Comparison of ENCODE assay signal across 24 cellular contexts in genomic region chrX:9638871-9639270, GRCh38.
DNase-seq lines count a peak whose midpoint lies in the region; ATAC-seq, FAIRE-seq and TF ChIP-seq lines count a peak whose summit lies in the region.
"Had no signal": no experiment of that assay in that cellular context is flagged by ENCODE, and none has a peak within 500 bp of the region (broad histone marks: within the 10 kb centered on the region; RNA-seq: fewer than 3 reads in every experiment).

No MANE protein-coding gene starts in this region.

- H2AFZ ChIP-seq in KMS-11 (ENCODE audit: low read depth) = no peak overlapping the region

- CTCF ChIA-PET in MCF 10A (lab: Yijun Ruan, JAX) = interaction anchor here (0.7 kb wide), 2 partner anchors 14 to 328 kb away, joined by 3 read pairs; no protein-coding TSS in a partner anchor

- peak; percentile 37 for ATAC-seq in stimulated activated naive CD8-positive, alpha-beta T cell treated with anti-CD3 and anti-CD28 coated beads, Interleukin-15, amount 100 ng/mL, for 72 hours
- no peak for ATAC-seq in stimulated activated naive CD8-positive, alpha-beta T cell treated with anti-CD3 and anti-CD28 coated beads, Interleukin-15, Interleukin-2, amounts not matched to agents 100 U/mL and 50 U/mL, for 24 hours
- ATAC-seq in HG03025 (IDR thresholded peaks at IDR 0.05; ENCODE audit: low FRiP score, unreplicated experiment) = no peak
- ATAC-seq: SK-N-SH treated with all-trans-retinoic acid at 6 μM for 48 hours had no signal

- no peaks in the 10 kb centered on the region for H3K79me2 ChIP-seq in KMS-11 (ENCODE audit: insufficient read depth, low read depth)

- BruUV-seq in MCF 10A (replicated peaks; lab: Mats Ljungman, UMichigan) = no TSS peak

- H3K27me3 Mint-ChIP-seq in stimulated activated naive CD8-positive, alpha-beta T cell treated with anti-CD3 and anti-CD28 coated beads, Interleukin-15, amount 100 ng/mL, for 72 hours = no peaks in the 10 kb centered on the region
- H3K27me3 Mint-ChIP-seq in MCF 10A (ENCODE audit: insufficient read depth, unreplicated experiment) = no peaks in the 10 kb centered on the region
- H3K27me3 Mint-ChIP-seq: CD8-positive, alpha-beta memory T cell had no signal

- peak overlapping the region; percentile 47; the same call in 1 of the 2 replicates for H3K4me2 ChIP-seq in KMS-11

- no peak overlapping the region for H3K4me3 Mint-ChIP-seq in stimulated activated naive CD8-positive, alpha-beta T cell treated with anti-CD3 and anti-CD28 coated beads, Interleukin-15, amount 100 ng/mL, for 72 hours
- no peak overlapping the region for H3K4me3 Mint-ChIP-seq in MCF 10A (ENCODE audit: unreplicated experiment)
- H3K4me3 Mint-ChIP-seq: CD8-positive, alpha-beta memory T cell had no signal

- peak; percentile 87 for FAIRE-seq in colon (lab: Jason Lieb, UNC)
- FAIRE-seq: A204.1, G401.6, H1 had no signal

- H3K36me3 ChIP-seq in KMS-11 (ENCODE audit: insufficient read depth) = no peaks in the 10 kb centered on the region
- H3K36me3 ChIP-seq: Peyer's patch had no signal

- H3K27me3 ChIP-seq in KMS-11 (ENCODE audit: insufficient read depth, low read depth) = no peaks in the 10 kb centered on the region
- H3K27me3 ChIP-seq: Peyer's patch had no signal

- no peak overlapping the region for H3K27ac Mint-ChIP-seq in stimulated activated naive CD8-positive, alpha-beta T cell treated with anti-CD3 and anti-CD28 coated beads, Interleukin-15, amount 100 ng/mL, for 72 hours
- H3K27ac Mint-ChIP-seq in MCF 10A (ENCODE audit: low read depth, unreplicated experiment) = no peak overlapping the region
- H3K27ac Mint-ChIP-seq: CD8-positive, alpha-beta memory T cell had no signal

- peaks cover 42% of the 10 kb centered on the region for H3K4me1 ChIP-seq in KMS-11 (ENCODE audit: low read depth, poor library complexity, severe bottlenecking)
- H3K4me1 ChIP-seq: Peyer's patch had no signal

- H3K27ac ChIP-seq in KMS-11 = no peak overlapping the region
- H3K27ac ChIP-seq: C4-2B, Peyer's patch had no signal

- no peaks in the 10 kb centered on the region for H3K9me3 Mint-ChIP-seq in stimulated activated naive CD8-positive, alpha-beta T cell treated with anti-CD3 and anti-CD28 coated beads, Interleukin-15, amount 100 ng/mL, for 72 hours
- H3K9me3 Mint-ChIP-seq in MCF 10A (ENCODE audit: unreplicated experiment) = no peaks in the 10 kb centered on the region
- H3K9me3 Mint-ChIP-seq: CD8-positive, alpha-beta memory T cell had no signal

- intact Hi-C loops in MCF 10A (cut with micrococcal nuclease) = no loop called here

- POLR2A ChIA-PET in MCF 10A (lab: Yijun Ruan, JAX) = no interaction called here

- peaks cover 45% of the 10 kb centered on the region for H3K4me1 Mint-ChIP-seq in stimulated activated naive CD8-positive, alpha-beta T cell treated with anti-CD3 and anti-CD28 coated beads, Interleukin-15, amount 100 ng/mL, for 72 hours
- H3K4me1 Mint-ChIP-seq in MCF 10A (ENCODE audit: insufficient read depth, unreplicated experiment) = no peaks in the 10 kb centered on the region

- H3K36me3 Mint-ChIP-seq in MCF 10A (ENCODE audit: insufficient read depth, unreplicated experiment) = peaks cover 1% of the 10 kb centered on the region

- no peak overlapping the region for H3K9ac ChIP-seq in KMS-11

- DNase-seq in stimulated activated naive CD8-positive, alpha-beta T cell treated with anti-CD3 and anti-CD28 coated beads, Interleukin-15, amount 100 ng/mL, for 72 hours = no peak
- DNase-seq in stimulated activated naive CD8-positive, alpha-beta T cell treated with anti-CD3 and anti-CD28 coated beads, Interleukin-15, Interleukin-2, amounts not matched to agents 100 U/mL and 50 U/mL, for 24 hours = no peak
- DNase-seq in MCF 10A (ENCODE audit: unreplicated experiment) = no peak
- no peak for DNase-seq in inferior parietal cortex (ENCODE audit: extremely low spot score)
- DNase-seq: Calu3; CD8-positive, alpha-beta memory T cell; IMR-90; MV-4-11; NCI-H1436; NCI-H187 treated with DMSO at 0.1 percent for 48 hours; NCI-H2107; NCI-H2227 treated with DMSO at 0.1 percent for 48 hours; NCI-H510A treated with DMSO at 0.1 percent for 48 hours; NCI-H748 treated with DMSO at 0.1 percent for 48 hours; NK-92 treated with Interleukin-12 subunit alpha and Interleukin-12 subunit beta, amount 100 ng/mL, for 24 hours; Peyer's patch had no signal

- TF ChIP-seq CTCF in KMS-11 (conservative IDR thresholded peaks at IDR 0.05; ENCODE audit: low read depth, low read length) (no peak), MCF 10A (IDR thresholded peaks at IDR 0.05; ENCODE audit: unreplicated experiment) (no peak)

- no peaks in the 10 kb centered on the region for H4K20me1 ChIP-seq in KMS-11 (ENCODE audit: insufficient read depth)

- no peak overlapping the region for H3K4me3 ChIP-seq in KMS-11 (IDR thresholded peaks at IDR 0.05; ENCODE audit: insufficient read depth, low read depth, low read length)
- H3K4me3 ChIP-seq: Peyer's patch had no signal
